Comparison of ENCODE assay signal across 33 cellular contexts in the genomic region with DNA sequence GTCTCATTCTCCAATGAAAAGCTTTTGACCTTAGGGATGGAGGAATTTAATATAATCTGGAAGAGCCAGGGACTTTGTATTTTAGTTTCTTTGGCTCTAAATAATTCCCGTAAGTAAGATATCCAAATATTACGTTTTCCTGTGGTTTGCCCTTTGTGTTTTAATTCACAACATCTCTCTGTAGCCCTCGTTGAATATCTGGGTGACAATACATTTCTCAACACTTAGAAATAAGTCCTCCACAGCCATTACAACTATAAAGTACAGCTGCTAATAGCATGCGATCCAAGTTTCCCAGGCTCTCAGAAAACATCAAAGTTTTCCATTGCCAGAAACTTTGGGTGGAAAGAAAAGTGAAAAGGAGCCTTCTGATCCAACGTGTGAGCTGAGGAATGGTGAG.
"Had no signal": no experiment of that assay in that cellular context is flagged by ENCODE, and none has a peak within 500 bp of the region (broad histone marks: within the 10 kb centered on the region; RNA-seq: fewer than 3 reads in every experiment).

No MANE protein-coding gene starts in this region.

- H3K9me3 ChIP-seq: neutrophil, ovary, psoas muscle, right lobe of liver, spleen, suprapubic skin, testis, tibial artery, transverse colon, upper lobe of right lung, uterus had no signal

- H3K36me3 ChIP-seq: neutrophil, ovary, right lobe of liver, spleen, suprapubic skin, tibial artery, transverse colon, upper lobe of right lung, uterus had no signal

- H3K27ac Mint-ChIP-seq: naive thymus-derived CD8-positive, alpha-beta T cell; natural killer cell treated with Interleukin-12 subunit alpha and Interleukin-12 subunit beta and Interleukin-15 and Interleukin-18, amount 100 ng/mL, for 72 hours; nephron progenitor cell; progenitor cell of endocrine pancreas; stimulated activated memory B cell treated with anti-CD40 and anti-IgM and Interleukin-4, amounts not matched to agents 10 μg/mL and 1 μg/mL and 100 μg/mL, for 72 hours; stimulated activated naive CD8-positive, alpha-beta T cell treated with anti-CD3 and anti-CD28 coated beads, Interleukin-15, amount 100 ng/mL, for 72 hours; type B pancreatic cell had no signal

- H3K9me3 Mint-ChIP-seq: naive thymus-derived CD8-positive, alpha-beta T cell; nephron progenitor cell; neural crest cell; stimulated activated memory B cell treated with anti-CD40 and anti-IgM and Interleukin-4, amounts not matched to agents 10 μg/mL and 1 μg/mL and 100 μg/mL, for 72 hours; stimulated activated naive CD8-positive, alpha-beta T cell treated with anti-CD3 and anti-CD28 coated beads, Interleukin-15, amount 100 ng/mL, for 72 hours; type B pancreatic cell had no signal

- DNase-seq: naive thymus-derived CD8-positive, alpha-beta T cell; nephron progenitor cell; nucleus accumbens; ovary; posterior cingulate gyrus; psoas muscle; right cardiac atrium; right lobe of liver; spleen; stimulated activated CD4-positive, alpha-beta T cell treated with anti-CD3 and anti-CD28 coated beads, Interleukin-12 subunit alpha, Interleukin-12 subunit beta, amount 100 ng/mL, for 4 hours; stimulated activated CD4-positive, alpha-beta T cell treated with anti-CD3 and anti-CD28 coated beads, Interleukin-1b, Interleukin-23, amount 100 ng/mL, for 48 hours; stimulated activated CD4-positive, alpha-beta T cell treated with anti-CD3 and anti-CD28 coated beads, Interleukin-4, amount 100 ng/mL, for 1 hour; stimulated activated CD4-positive, alpha-beta T cell treated with anti-CD3 and anti-CD28 coated beads, Interleukin-4, amount 100 ng/mL, for 4 hours; stimulated activated CD8-positive, alpha-beta memory T cell treated with anti-CD3 and anti-CD28 coated beads, Interleukin-4, amount 100 ng/mL, for 48 hours; stimulated activated naive CD4-positive, alpha-beta T cell; stimulated activated naive CD8-positive, alpha-beta T cell treated with anti-CD3 and anti-CD28 coated beads, Interleukin-15, amount 100 ng/mL, for 72 hours; stimulated activated naive CD8-positive, alpha-beta T cell treated with anti-CD3 and anti-CD28 coated beads, Interleukin-15, Interleukin-2, amounts not matched to agents 100 U/mL and 50 U/mL, for 24 hours; substantia nigra; testis; tibial artery; transverse colon; upper lobe of right lung; uterus had no signal

- H3K4me1 ChIP-seq: parathyroid adenoma, psoas muscle, right lobe of liver, spleen, suprapubic skin, testis, transverse colon, upper lobe of right lung, uterus had no signal

- H3K4me3 Mint-ChIP-seq: naive thymus-derived CD8-positive, alpha-beta T cell; natural killer cell treated with Interleukin-12 subunit alpha and Interleukin-12 subunit beta and Interleukin-15 and Interleukin-18, amount 100 ng/mL, for 72 hours; nephron progenitor cell; neural crest cell; stimulated activated memory B cell treated with anti-CD40 and anti-IgM and Interleukin-4, amounts not matched to agents 10 μg/mL and 1 μg/mL and 100 μg/mL, for 72 hours; stimulated activated naive CD8-positive, alpha-beta T cell treated with anti-CD3 and anti-CD28 coated beads, Interleukin-15, amount 100 ng/mL, for 72 hours; type B pancreatic cell had no signal

- H3K79me2 ChIP-seq: parathyroid adenoma had no signal

- H3K27ac ChIP-seq: neutrophil, ovary, parathyroid adenoma, psoas muscle, right lobe of liver, skin epidermis, spleen, suprapubic skin, testis, tibial artery, transverse colon, upper lobe of right lung, uterus had no signal

- H3K9ac ChIP-seq: parathyroid adenoma had no signal

- H2AFZ ChIP-seq: parathyroid adenoma had no signal

- H3K4me1 Mint-ChIP-seq: naive thymus-derived CD8-positive, alpha-beta T cell; stimulated activated memory B cell treated with anti-CD40 and anti-IgM and Interleukin-4, amounts not matched to agents 10 μg/mL and 1 μg/mL and 100 μg/mL, for 72 hours; stimulated activated naive CD8-positive, alpha-beta T cell treated with anti-CD3 and anti-CD28 coated beads, Interleukin-15, amount 100 ng/mL, for 72 hours had no signal

- H3K4me2 ChIP-seq: smooth muscle cell had no signal

- H3K27me3 ChIP-seq: neutrophil, ovary, right lobe of liver, spleen, suprapubic skin, testis, tibial artery, transverse colon, upper lobe of right lung, uterus had no signal

- H3K27me3 Mint-ChIP-seq: progenitor cell of endocrine pancreas; stimulated activated memory B cell treated with anti-CD40 and anti-IgM and Interleukin-4, amounts not matched to agents 10 μg/mL and 1 μg/mL and 100 μg/mL, for 72 hours had no signal

- ATAC-seq: naive thymus-derived CD8-positive, alpha-beta T cell; natural killer cell treated with Interleukin-12 subunit alpha and Interleukin-12 subunit beta and Interleukin-15 and Interleukin-18, amount 100 ng/mL, for 72 hours; psoas muscle; right cardiac atrium; stimulated activated memory B cell treated with anti-CD40 and anti-IgM and Interleukin-4, amounts not matched to agents 10 μg/mL and 1 μg/mL and 100 μg/mL, for 72 hours; stimulated activated naive CD8-positive, alpha-beta T cell treated with anti-CD3 and anti-CD28 coated beads, Interleukin-15, amount 100 ng/mL, for 72 hours; stimulated activated naive CD8-positive, alpha-beta T cell treated with anti-CD3 and anti-CD28 coated beads, Interleukin-15, Interleukin-2, amounts not matched to agents 100 U/mL and 50 U/mL, for 24 hours; upper lobe of right lung had no signal

- H3K4me3 ChIP-seq: ovary, psoas muscle, right lobe of liver, skin epidermis, smooth muscle cell, spleen, suprapubic skin, testis, tibial artery, transverse colon, upper lobe of right lung, uterus had no signal

- H3K36me3 Mint-ChIP-seq: naive thymus-derived CD8-positive, alpha-beta T cell; natural killer cell treated with Interleukin-12 subunit alpha and Interleukin-12 subunit beta and Interleukin-15 and Interleukin-18, amount 100 ng/mL, for 72 hours; stimulated activated memory B cell treated with anti-CD40 and anti-IgM and Interleukin-4, amounts not matched to agents 10 μg/mL and 1 μg/mL and 100 μg/mL, for 72 hours; type B pancreatic cell had no signal
